20 cellular contexts compared by ENCODE assay signal in genomic region chr13:27053235-27053884, GRCh38.
A peak's percentile ranks its signal among the peaks of the same experiment; 100 is the strongest.
DNase-seq lines count a peak whose midpoint lies in the region; ATAC-seq and TF ChIP-seq lines count a peak whose summit lies in the region.
"Had no signal": no experiment of that assay in that cellular context is flagged by ENCODE, and none has a peak within 500 bp of the region (broad histone marks: within the 10 kb centered on the region; RNA-seq: fewer than 3 reads in every experiment).

No MANE protein-coding gene starts in this region.

- H3K4me3 ChIP-seq in RWPE2 (ENCODE audit: severe bottlenecking) (no peak overlapping the region), transverse colon (no peak overlapping the region)
- H3K4me3 ChIP-seq: coronary artery, gastrocnemius medialis, pancreas, skin epidermis had no signal

- H3K27ac ChIP-seq in RWPE2 (ENCODE audit: poor library complexity, severe bottlenecking) (peak overlapping the region; percentile 33), transverse colon (no peak overlapping the region)
- H3K27ac ChIP-seq: coronary artery, gastrocnemius medialis, pancreas, skin epidermis had no signal

- TF ChIP-seq CTCF in RWPE2 (IDR thresholded peaks at IDR 0.05; ENCODE audit: poor library complexity, severe bottlenecking) = no peak
- no peak for TF ChIP-seq CTCF in transverse colon (IDR thresholded peaks at IDR 0.05)

- H3K36me3 ChIP-seq in RWPE2 (ENCODE audit: low read depth) (no peaks in the 10 kb centered on the region), transverse colon (no peaks in the 10 kb centered on the region)
- H3K36me3 ChIP-seq: gastrocnemius medialis, pancreas had no signal

- no peak for TF ChIP-seq POLR2A in transverse colon (IDR thresholded peaks at IDR 0.05)

- H3K9me3 ChIP-seq in RWPE2 (ENCODE audit: severe bottlenecking) (no peaks in the 10 kb centered on the region), transverse colon (no peaks in the 10 kb centered on the region)
- H3K9me3 ChIP-seq: gastrocnemius medialis, pancreas had no signal

- ATAC-seq in RWPE2 (ENCODE audit: low read depth) = no peak
- no peak for ATAC-seq in GM18870 (IDR thresholded peaks at IDR 0.05; ENCODE audit: unreplicated experiment)
- ATAC-seq in GM21529 (IDR thresholded peaks at IDR 0.05; ENCODE audit: unreplicated experiment) = no peak
- no peak for ATAC-seq in GM21381 (IDR thresholded peaks at IDR 0.05; ENCODE audit: unreplicated experiment)
- ATAC-seq: activated CD4-positive, CD25-positive, alpha-beta regulatory T cell treated with anti-CD3 and anti-CD28 coated beads, Interleukin-2, amount 50 U/mL, for 24 hours; activated CD8-positive, alpha-beta memory T cell treated with anti-CD3 and anti-CD28 coated beads, Interleukin-2, amount 10 ng/mL, durations not matched to agents 7 days and 5 days; gastrocnemius medialis; left ventricle myocardium superior; pancreas; T-helper 17 cell had no signal

- intact Hi-C loops in transverse colon (cut with DNase I; ENCODE audit: low total_unique reads) = no loop called here

- H3K4me1 ChIP-seq in RWPE2 (ENCODE audit: insufficient read depth, poor library complexity, severe bottlenecking) (peaks cover 13% of the 10 kb centered on the region), transverse colon (no peaks in the 10 kb centered on the region)
- H3K4me1 ChIP-seq: gastrocnemius medialis, pancreas had no signal

- WGBS in transverse colon (ENCODE audit: low coverage in 1 of 2), 2 donors = 71 to 78% methylated on average over 8 to 10 of the region's 10 CpGs

- TF ChIP-seq EP300 in transverse colon (IDR thresholded peaks at IDR 0.05; ENCODE audit: low read depth) = no peak

- DNase-seq in COR-L47 (lab: John Stamatoyannopoulos, UW) (peak; percentile 21), HT1080 (ENCODE audit: low read depth) (peak; percentile 12), RWPE2 (ENCODE audit: low spot score) (no peak), glomerular visceral epithelial cell (ENCODE audit: extremely low spot score) (peak; percentile 8), transverse colon (no peak)
- DNase-seq: activated CD8-positive, alpha-beta memory T cell treated with anti-CD3 and anti-CD28 coated beads, Interleukin-2, amount 10 ng/mL, durations not matched to agents 7 days and 5 days; activated effector memory CD4-positive, alpha-beta T cell treated with anti-CD3 and anti-CD28 coated beads, Interleukin-2, amount 50 U/mL, for 16 hours; gastrocnemius medialis; left ventricle myocardium superior; pancreas; Right ventricle myocardium superior; stimulated activated CD4-positive, alpha-beta T cell treated with anti-CD3 and anti-CD28 coated beads, Interleukin-4, amount 100 ng/mL, for 4 hours; stimulated activated CD8-positive, alpha-beta memory T cell treated with anti-CD3 and anti-CD28 coated beads, Interleukin-4, amount 100 ng/mL, for 48 hours; T-helper 17 cell had no signal

- H3K27me3 ChIP-seq in RWPE2 (ENCODE audit: insufficient read depth, poor library complexity, severe bottlenecking) (no peaks in the 10 kb centered on the region), transverse colon (no peaks in the 10 kb centered on the region)
- H3K27me3 ChIP-seq: gastrocnemius medialis, pancreas had no signal

- in situ Hi-C loops in transverse colon (cut with MboI; ENCODE audit: low pct_ligation_motif_present in 1 of 4, low pct_unique_long_range_greater_than_20kb in 1 of 4, low sequenced_read_pairs in 3 of 4) = no loop called here

Comparison
In these comparisons a context has a peak if more than half of its experiments do, and no peak if none do; other contexts are left out.
1. DNase-seq: peak in COR-L47 (single experiment), HT1080 (single experiment) and glomerular visceral epithelial cell (single experiment); none in RWPE2 (single experiment) and transverse colon (single experiment).